In genomic region chr17:38511126-38512108, GRCh38 we compare ENCODE assay signal across 10 cellular contexts.
DNase-seq lines count a peak whose midpoint lies in the region; ATAC-seq and TF ChIP-seq lines count a peak whose summit lies in the region.
"Had no signal": no experiment of that assay in that cellular context is flagged by ENCODE, and none has a peak within 500 bp of the region (broad histone marks: within the 10 kb centered on the region; RNA-seq: fewer than 3 reads in every experiment).

No MANE protein-coding gene starts in this region.

- DNase-seq in BE2C = no peak
- DNase-seq in HK-2 (ENCODE audit: unreplicated experiment) = peak; percentile 25
- DNase-seq in dedifferentiated amniotic fluid mesenchymal stem cell (ENCODE audit: extremely low spot score) = peak; percentile 43
- no peak for DNase-seq in mesothelial cell of epicardium (ENCODE audit: low spot score in 2 of 2, unreplicated experiment in 2 of 2)
- DNase-seq in dermis blood vessel endothelial cell = no peak
- DNase-seq in NCI-H1436 (lab: John Stamatoyannopoulos, UW) = no peak
- DNase-seq: RPMI8226 had no signal

- peak overlapping the region; percentile 61 for H3K4me3 Mint-ChIP-seq in mesothelial cell of epicardium

- ATAC-seq in HG02973 (IDR thresholded peaks at IDR 0.05; ENCODE audit: unreplicated experiment) = no peak
- ATAC-seq in HG03039 (IDR thresholded peaks at IDR 0.05; ENCODE audit: unreplicated experiment) = no peak

- no peaks in the 10 kb centered on the region for H3K9me3 ChIP-seq in BE2C
- H3K9me3 ChIP-seq: thoracic aorta had no signal

- H3K27me3 Mint-ChIP-seq in mesothelial cell of epicardium (ENCODE audit: low read depth) = peaks cover 18% of the 10 kb centered on the region

- H3K4me1 ChIP-seq in BE2C = no peaks in the 10 kb centered on the region

- no peaks in the 10 kb centered on the region; the same call in 1 of the 2 replicates for H3K36me3 ChIP-seq in BE2C

- peak overlapping the region; percentile 58 for H3K4me3 ChIP-seq in BE2C (ENCODE audit: low read depth, low read length)
- H3K4me3 ChIP-seq: thoracic aorta had no signal

- peaks cover 28% of the 10 kb centered on the region for H3K4me1 Mint-ChIP-seq in mesothelial cell of epicardium

- H3K36me3 Mint-ChIP-seq in mesothelial cell of epicardium = no peaks in the 10 kb centered on the region

- TF ChIP-seq CTCF in BE2C (IDR thresholded peaks at IDR 0.05; ENCODE audit: low read depth, low read length) (no peak), mesothelial cell of epicardium (IDR thresholded peaks at IDR 0.05; ENCODE audit: unreplicated experiment) (no peak)

- peak overlapping the region; percentile 67 for H3K27ac Mint-ChIP-seq in mesothelial cell of epicardium

- H3K9me3 Mint-ChIP-seq in mesothelial cell of epicardium = no peaks in the 10 kb centered on the region

- no peaks in the 10 kb centered on the region for H3K27me3 ChIP-seq in BE2C

Comparison
In these comparisons a context has a peak if more than half of its experiments do, and no peak if none do; other contexts are left out.
1. DNase-seq: peak in HK-2 (single experiment) and dedifferentiated amniotic fluid mesenchymal stem cell (single experiment); none in BE2C (single experiment), mesothelial cell of epicardium (0 of 2), dermis blood vessel endothelial cell (single experiment) and NCI-H1436 (single experiment).